In genomic region chr9:103089357-103089756, GRCh38 we compare ENCODE assay signal across 6 cellular contexts.
"Had no signal": no experiment of that assay in that cellular context is flagged by ENCODE, and none has a peak within 500 bp of the region (broad histone marks: within the 10 kb centered on the region; RNA-seq: fewer than 3 reads in every experiment).

No MANE protein-coding gene starts in this region.

- H3K9ac ChIP-seq: KMS-11 had no signal

- H3K27ac ChIP-seq: HL-60, KMS-11 had no signal

- FAIRE-seq: HTR-8/SVneo had no signal

- H3K4me2 ChIP-seq: KMS-11 had no signal

- DNase-seq: Karpas-422, KBM-7, KG1 had no signal
